In the genomic region with DNA sequence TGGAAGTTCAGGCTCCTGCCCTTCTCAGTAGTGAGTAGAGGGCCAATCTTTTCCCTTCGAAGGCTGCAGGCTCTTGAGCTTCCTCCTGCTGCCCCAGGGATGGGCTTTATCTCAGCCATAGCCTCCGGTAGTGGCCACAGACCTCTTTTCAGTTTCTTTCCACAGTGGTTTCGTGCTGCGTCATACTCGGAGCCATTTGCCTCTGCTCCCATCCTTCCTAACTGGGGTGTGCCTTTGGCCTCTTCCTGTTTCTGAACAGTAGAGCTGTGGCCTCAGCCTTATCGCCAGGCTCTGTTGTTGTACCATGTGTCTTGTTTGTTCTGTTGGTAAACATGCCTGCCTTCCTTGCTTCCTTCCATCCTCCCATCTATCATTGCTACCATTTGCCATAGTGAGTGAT, we compare ENCODE assay signal across 21 cellular contexts.
"Had no signal": no experiment of that assay in that cellular context is flagged by ENCODE, and none has a peak within 500 bp of the region (broad histone marks: within the 10 kb centered on the region; RNA-seq: fewer than 3 reads in every experiment).

No MANE protein-coding gene starts in this region.

- H3K27ac Mint-ChIP-seq: activated B cell treated with CpG ODN at 0.5 μM for 24 hours; activated CD4-positive, alpha-beta T cell treated with anti-CD3 and anti-CD28 coated beads, Interleukin-2, amount 10 ng/mL, durations not matched to agents 7 days and 5 days had no signal

- H3K27me3 Mint-ChIP-seq: activated B cell treated with CpG ODN at 0.5 μM for 24 hours; activated CD4-positive, alpha-beta T cell treated with anti-CD3 and anti-CD28 coated beads, Interleukin-2, amount 10 ng/mL, durations not matched to agents 7 days and 5 days had no signal

- H3K4me3 ChIP-seq: mucosa of descending colon, ovary, sigmoid colon, spleen, stomach, testis, upper lobe of left lung had no signal

- ATAC-seq: left lobe of liver; mucosa of descending colon; naive thymus-derived CD4-positive, alpha-beta T cell had no signal

- H3K4me3 Mint-ChIP-seq: activated B cell treated with CpG ODN at 0.5 μM for 24 hours; activated CD4-positive, alpha-beta T cell treated with anti-CD3 and anti-CD28 coated beads, Interleukin-2, amount 10 ng/mL, durations not matched to agents 7 days and 5 days; naive thymus-derived CD4-positive, alpha-beta T cell had no signal

- DNase-seq: activated B cell treated with CpG ODN at 0.5 μM for 24 hours; activated CD4-positive, alpha-beta T cell treated with anti-CD3 and anti-CD28 coated beads, Interleukin-2, amount 10 ng/mL, durations not matched to agents 7 days and 5 days; activated CD8-positive, alpha-beta memory T cell treated with anti-CD3 and anti-CD28 coated beads for 24 hours; activated naive CD4-positive, alpha-beta T cell treated with Interleukin-2 at 50 U/mL for 16 hours; activated T-cell treated with anti-CD3 and anti-CD28 coated beads for 4 hours; anterior cingulate cortex; brain microvascular endothelial cell; cerebellar nuclear complex; effector memory CD4-positive, alpha-beta T cell; islet precursor cell; mammary epithelial cell; mucosa of descending colon; naive thymus-derived CD4-positive, alpha-beta T cell; ovary; sigmoid colon; stomach; T1000; testis; upper lobe of left lung had no signal
